ENCODE assay signal across 8 cellular contexts in genomic region chr5:69234457-69235268, GRCh38. TPM values are rescaled to one million over a fixed set of nuclear protein-coding genes. Genes with fewer than 3 reads are reported as not detected.
DNase-seq lines count a peak whose midpoint lies in the region; ATAC-seq and TF ChIP-seq lines count a peak whose summit lies in the region.

Gene CDK7, plus strand, starts transcription at chr5:69234886. Its CDS starts 90 bp downstream, at chr5:69234976.

- no peaks in the 10 kb centered on the region for H3K9me3 Mint-ChIP-seq in CD8-positive, alpha-beta T cell

- no peaks in the 10 kb centered on the region for H3K27me3 Mint-ChIP-seq in CD8-positive, alpha-beta T cell (ENCODE audit: low read depth)

- H3K9me3 ChIP-seq in CD8-positive, alpha-beta T cell (ENCODE audit: low read length) = no peaks in the 10 kb centered on the region
- H3K9me3 ChIP-seq in lung (ENCODE audit: control insufficient read depth in 2 of 2, insufficient read depth in 1 of 2, low read length in 1 of 2) = no peaks in the 10 kb centered on the region

- no peaks in the 10 kb centered on the region for H3K27me3 ChIP-seq in CD8-positive, alpha-beta T cell (ENCODE audit: insufficient read depth, low read length)
- H3K27me3 ChIP-seq in lung (ENCODE audit: control insufficient read depth, insufficient read depth) = no peaks in the 10 kb centered on the region

- peak; percentile 83 to 94 (median 89) for DNase-seq in CD8-positive, alpha-beta T cell
- DNase-seq in HS-27A (ENCODE audit: low read depth) = peak; percentile 61
- peak; percentile 44 for DNase-seq in NK-92 (lab: John Stamatoyannopoulos, UW; ENCODE audit: unreplicated experiment)
- peak; percentile 76 to 88 for DNase-seq in activated CD8-positive, alpha-beta memory T cell treated with anti-CD3 and anti-CD28 coated beads for 1 hour (ENCODE audit: extremely low read depth in 1 of 2, low read depth in 1 of 2)
- DNase-seq in effector CD8-positive, alpha-beta T cell (lab: John Stamatoyannopoulos, UW) = peak; percentile 84
- peak; percentile 96 for DNase-seq in lung (ENCODE audit: low spot score)
- peak; percentile 72 to 85 (median 77) for DNase-seq in stimulated activated CD4-positive, alpha-beta T cell treated with anti-CD3 and anti-CD28 coated beads, TNF-alpha, amount 100 ng/mL, for 4 hours (ENCODE audit: low read depth in 3 of 3)

- intact Hi-C loops in CD8-positive, alpha-beta T cell (cut with DNase I, micrococcal nuclease) = loop anchor here (1.0 to 10.0 kb wide), 12 partner anchors 17 to 192 kb away; partner anchors contain the start of genes AK6 (in 2 of the 2), CENPH (in 2 of the 2), RAD17 (in 2 of the 2) and TAF9 (in 2 of the 2)

- no peaks in the 10 kb centered on the region for H3K36me3 ChIP-seq in CD8-positive, alpha-beta T cell (ENCODE audit: insufficient read depth, low read length)
- H3K36me3 ChIP-seq in lung (ENCODE audit: control insufficient read depth in 2 of 2, insufficient read depth in 2 of 2, low read length in 2 of 2) = peaks cover 0 to 6% of the 10 kb centered on the region in 2 donors

- H3K4me3 ChIP-seq in CD8-positive, alpha-beta T cell (ENCODE audit: low read depth, low read length) = peak within 1 kb of the TSS; percentile 71
- H3K4me3 ChIP-seq in lung = peak within 1 kb of the TSS; percentile 92

- peaks cover 39% of the 10 kb centered on the region for H3K4me1 Mint-ChIP-seq in CD8-positive, alpha-beta T cell (ENCODE audit: low read depth)

- H3K27ac Mint-ChIP-seq in CD8-positive, alpha-beta T cell = peak within 1 kb of the TSS; percentile 89

- no peak for TF ChIP-seq CTCF in CD8-positive, alpha-beta T cell (IDR thresholded peaks at IDR 0.05)
- TF ChIP-seq CTCF in lung (IDR thresholded peaks at IDR 0.05; ENCODE audit: control extremely low read depth, extremely low read depth) = no peak

- POLR2A ChIA-PET in CD8-positive, alpha-beta T cell (lab: Charles Lee) = interaction anchor here (0.6 to 1.9 kb wide), 9 partner anchors 15 to 141 kb away, joined by 3 to 13 read pairs (median 4); partner anchors contain the start of genes AK6, CCDC125, CCNB1 and CENPH

- peaks cover 28% of the 10 kb centered on the region for H3K36me3 Mint-ChIP-seq in CD8-positive, alpha-beta T cell

- ATAC-seq in CD8-positive, alpha-beta T cell = peak; percentile 99
- ATAC-seq in GM19467 (IDR thresholded peaks at IDR 0.05; ENCODE audit: unreplicated experiment) (peak; percentile 96), lung (ENCODE audit: insufficient read depth, low FRiP score) (peak; percentile 99)

- H3K27ac ChIP-seq in CD8-positive, alpha-beta T cell (ENCODE audit: low read depth, low read length) = peak within 1 kb of the TSS; percentile 67
- H3K27ac ChIP-seq in lung (ENCODE audit: low read depth in 1 of 2, low read length in 1 of 2) = peak within 1 kb of the TSS; percentile 45 to 94

- peaks cover 20% of the 10 kb centered on the region for H3K4me1 ChIP-seq in CD8-positive, alpha-beta T cell (ENCODE audit: insufficient read depth, low read length)
- H3K4me1 ChIP-seq in lung (ENCODE audit: control insufficient read depth in 2 of 2, insufficient read depth in 2 of 2, low read length in 2 of 2) = peaks cover 1 to 8% of the 10 kb centered on the region in 2 donors

- peak within 1 kb of the TSS; percentile 94 for H3K4me3 Mint-ChIP-seq in CD8-positive, alpha-beta T cell

- 0% methylated on average over 49 of the region's 49 CpGs for WGBS in lung, 2 donors

- CTCF ChIA-PET in CD8-positive, alpha-beta T cell (lab: Charles Lee) = interaction anchor here (1.2 kb wide), 1 partner anchor 36 kb away, joined by 3 read pairs; no protein-coding TSS in a partner anchor

RNA-seq across cellular contexts. Expression of gene CDK7, which starts in this region (rescaled TPM):
- 10 to 100 TPM; 27.5 to 29.4 TPM for total RNA-seq in CD8-positive, alpha-beta T cell
- 10 to 100 TPM; 21.9 to 53.2 TPM for total RNA-seq in lung
- polyA plus RNA-seq in lung = 10 to 100 TPM; 22.2 to 37.7 TPM

Comparison
In these comparisons a context has a peak if more than half of its experiments do, and no peak if none do; other contexts are left out.
1. Peak in every context shown above with its lines: DNase-seq, ATAC-seq, H3K4me3 ChIP-seq and H3K27ac ChIP-seq.
2. DNase-seq: peak in every context shown above with its lines; median percentile 96 in lung; 89 in CD8-positive, alpha-beta T cell; 84 in effector CD8-positive, alpha-beta T cell; 82 in activated CD8-positive, alpha-beta memory T cell treated with anti-CD3 and anti-CD28 coated beads for 1 hour; 77 in stimulated activated CD4-positive, alpha-beta T cell treated with anti-CD3 and anti-CD28 coated beads, TNF-alpha, amount 100 ng/mL, for 4 hours; 61 in HS-27A; 44 in NK-92.